Comparison of ENCODE assay signal across 8 cellular contexts in genomic region chr7:134954197-134955082, GRCh38. TPM values are rescaled to one million over a fixed set of nuclear protein-coding genes. Genes with fewer than 3 reads are reported as not detected.
DNase-seq lines count a peak whose midpoint lies in the region; ATAC-seq and TF ChIP-seq lines count a peak whose summit lies in the region.

No MANE protein-coding gene starts in this region.

- H3K4me3 Mint-ChIP-seq in stimulated activated naive CD8-positive, alpha-beta T cell treated with anti-CD3 and anti-CD28 coated beads, Interleukin-15, amount 100 ng/mL, for 72 hours: no peak overlapping the region
- H3K4me3 Mint-ChIP-seq in chondrocyte (ENCODE audit: unreplicated experiment) (no peak overlapping the region), mesothelial cell of epicardium (no peak overlapping the region)

- peaks cover 7% of the 10 kb centered on the region for H3K4me1 Mint-ChIP-seq in stimulated activated naive CD8-positive, alpha-beta T cell treated with anti-CD3 and anti-CD28 coated beads, Interleukin-15, amount 100 ng/mL, for 72 hours
- H3K4me1 Mint-ChIP-seq in chondrocyte (ENCODE audit: low read depth) (peaks cover 27% of the 10 kb centered on the region), mesothelial cell of epicardium (peaks cover 2% of the 10 kb centered on the region)

- H3K27ac Mint-ChIP-seq in stimulated activated naive CD8-positive, alpha-beta T cell treated with anti-CD3 and anti-CD28 coated beads, Interleukin-15, amount 100 ng/mL, for 72 hours: no peak overlapping the region
- H3K27ac Mint-ChIP-seq in chondrocyte (ENCODE audit: unreplicated experiment) (peak overlapping the region; percentile 90), mesothelial cell of epicardium (no peak overlapping the region)

- no peaks in the 10 kb centered on the region for H3K27me3 Mint-ChIP-seq in stimulated activated naive CD8-positive, alpha-beta T cell treated with anti-CD3 and anti-CD28 coated beads, Interleukin-15, amount 100 ng/mL, for 72 hours
- H3K27me3 Mint-ChIP-seq in chondrocyte (ENCODE audit: low read depth) (no peaks in the 10 kb centered on the region), mesothelial cell of epicardium (ENCODE audit: low read depth) (no peaks in the 10 kb centered on the region)

- no peak for DNase-seq in stimulated activated naive CD8-positive, alpha-beta T cell treated with anti-CD3 and anti-CD28 coated beads, Interleukin-15, Interleukin-2, amounts not matched to agents 100 U/mL and 50 U/mL, for 24 hours
- DNase-seq in stimulated activated naive CD8-positive, alpha-beta T cell treated with anti-CD3 and anti-CD28 coated beads, Interleukin-15, amount 100 ng/mL, for 72 hours: no peak
- DNase-seq in NCI-H2196 treated with DMSO at 0.1 percent for 48 hours (lab: John Stamatoyannopoulos, UW; ENCODE audit: unreplicated experiment) (peak; percentile 20), chondrocyte (ENCODE audit: low spot score) (no peak), mesothelial cell of epicardium (ENCODE audit: low spot score in 2 of 2, unreplicated experiment in 2 of 2) (no peak), kidney glomerular epithelial cell (lab: John Stamatoyannopoulos, UW) (no peak)

- peaks cover 71% of the 10 kb centered on the region for H3K36me3 Mint-ChIP-seq in chondrocyte (ENCODE audit: low read depth)
- peaks cover 63% of the 10 kb centered on the region for H3K36me3 Mint-ChIP-seq in mesothelial cell of epicardium

- ATAC-seq in stimulated activated naive CD8-positive, alpha-beta T cell treated with anti-CD3 and anti-CD28 coated beads, Interleukin-15, Interleukin-2, amounts not matched to agents 100 U/mL and 50 U/mL, for 24 hours: peak; percentile 43
- no peak for ATAC-seq in stimulated activated naive CD8-positive, alpha-beta T cell treated with anti-CD3 and anti-CD28 coated beads, Interleukin-15, amount 100 ng/mL, for 72 hours
- no peak for ATAC-seq in HG03342 (IDR thresholded peaks at IDR 0.05; ENCODE audit: unreplicated experiment)
- ATAC-seq in HG03469 (IDR thresholded peaks at IDR 0.05; ENCODE audit: unreplicated experiment): no peak

- no peaks in the 10 kb centered on the region for H3K9me3 Mint-ChIP-seq in stimulated activated naive CD8-positive, alpha-beta T cell treated with anti-CD3 and anti-CD28 coated beads, Interleukin-15, amount 100 ng/mL, for 72 hours
- H3K9me3 Mint-ChIP-seq in chondrocyte (ENCODE audit: low read depth): no peaks in the 10 kb centered on the region
- no peaks in the 10 kb centered on the region for H3K9me3 Mint-ChIP-seq in mesothelial cell of epicardium

- TF ChIP-seq CTCF in chondrocyte (IDR thresholded peaks at IDR 0.05) (peak; percentile 80), mesothelial cell of epicardium (IDR thresholded peaks at IDR 0.05; ENCODE audit: unreplicated experiment) (peak; percentile 66)

RNA-seq across cellular contexts. Expression of gene AGBL3, which starts 31.9 kb away (rescaled TPM):
- total RNA-seq in chondrocyte (0.30 to 0.94 TPM (median 0.69 TPM) in 3 replicates), mesothelial cell of epicardium (2.2 to 3.7 TPM (median 2.3 TPM) in 3 replicates)
